Comparison of ENCODE assay signal across 1 cellular context in the genomic region with DNA sequence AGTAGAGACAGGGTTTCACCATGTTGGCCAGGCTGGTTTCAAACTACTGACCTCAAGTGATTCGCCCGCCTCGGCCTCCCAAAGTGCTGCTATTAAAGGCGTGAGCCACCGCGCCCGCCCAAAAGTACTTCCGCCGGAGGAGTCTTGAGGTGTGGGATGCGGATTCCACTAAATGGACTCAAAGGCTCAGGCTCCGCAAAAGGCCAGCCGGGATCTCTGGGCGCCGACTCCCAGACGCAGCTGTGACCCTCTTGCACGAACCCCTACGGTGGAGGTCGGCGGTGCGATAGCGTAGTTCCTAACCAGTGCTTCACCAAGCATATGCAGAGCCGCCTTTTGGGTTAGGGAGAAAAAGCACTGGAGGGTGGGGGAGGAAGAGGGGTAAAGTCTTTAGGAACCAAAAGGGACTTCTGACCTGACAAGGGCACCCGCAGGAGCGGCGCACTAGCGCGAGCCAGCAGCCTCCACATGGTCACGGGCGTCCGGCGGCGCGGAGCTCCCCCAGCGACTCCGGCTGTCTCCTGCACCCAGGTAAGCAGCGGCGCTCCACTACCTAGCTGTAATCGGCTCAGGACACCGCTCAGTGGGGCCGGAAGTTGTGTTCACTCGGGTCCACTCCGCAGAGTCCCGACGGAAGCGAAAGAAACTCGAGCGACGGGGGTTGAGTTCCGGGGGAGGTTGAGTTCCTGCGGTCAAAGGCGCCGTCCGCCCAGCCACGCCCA.
TF ChIP-seq lines count a peak whose summit lies in the region.

A gene (minus strand): TSS at position 590 of the 722 bp plus-strand sequence. CDS start 120 bp downstream, at position 470.

TF ChIP-seq in K562, 482 proteins besides CTCF, POLR2A, EP300 and RAD21 (continued from another document and continues in another):
- TF ChIP-seq, protein P1, sequence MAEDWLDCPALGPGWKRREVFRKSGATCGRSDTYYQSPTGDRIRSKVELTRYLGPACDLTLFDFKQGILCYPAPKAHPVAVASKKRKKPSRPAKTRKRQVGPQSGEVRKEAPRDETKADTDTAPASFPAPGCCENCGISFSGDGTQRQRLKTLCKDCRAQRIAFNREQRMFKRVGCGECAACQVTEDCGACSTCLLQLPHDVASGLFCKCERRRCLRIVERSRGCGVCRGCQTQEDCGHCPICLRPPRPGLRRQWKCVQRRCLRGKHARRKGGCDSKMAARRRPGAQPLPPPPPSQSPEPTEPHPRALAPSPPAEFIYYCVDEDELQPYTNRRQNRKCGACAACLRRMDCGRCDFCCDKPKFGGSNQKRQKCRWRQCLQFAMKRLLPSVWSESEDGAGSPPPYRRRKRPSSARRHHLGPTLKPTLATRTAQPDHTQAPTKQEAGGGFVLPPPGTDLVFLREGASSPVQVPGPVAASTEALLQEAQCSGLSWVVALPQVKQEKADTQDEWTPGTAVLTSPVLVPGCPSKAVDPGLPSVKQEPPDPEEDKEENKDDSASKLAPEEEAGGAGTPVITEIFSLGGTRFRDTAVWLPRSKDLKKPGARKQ (CRISPR knock-in tag; IDR thresholded peaks at IDR 0.05), result no peak
- TF ChIP-seq BCL6 (CRISPR knock-in tag; IDR thresholded peaks at IDR 0.05), result no peak
- peak; percentile 76; the same call in 1 of the 2 replicates for TF ChIP-seq ZNF589 (CRISPR knock-in tag; IDR thresholded peaks at IDR 0.05; ENCODE audit: low read depth)
- TF ChIP-seq, protein P2, sequence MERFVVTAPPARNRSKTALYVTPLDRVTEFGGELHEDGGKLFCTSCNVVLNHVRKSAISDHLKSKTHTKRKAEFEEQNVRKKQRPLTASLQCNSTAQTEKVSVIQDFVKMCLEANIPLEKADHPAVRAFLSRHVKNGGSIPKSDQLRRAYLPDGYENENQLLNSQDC (CRISPR knock-in tag; IDR thresholded peaks at IDR 0.05), result no peak
- TF ChIP-seq SMAD4 (CRISPR knock-in tag; conservative IDR thresholded peaks at IDR 0.05), result peak; percentile 71; the same call in 1 of the 2 replicates
- TF ChIP-seq ZNF586 (CRISPR knock-in tag; conservative IDR thresholded peaks at IDR 0.05), result no peak
- peak; percentile 89 for TF ChIP-seq SUPT5H (IDR thresholded peaks at IDR 0.05)
- no peak for TF ChIP-seq MCM7 (IDR thresholded peaks at IDR 0.05)
- TF ChIP-seq CBX2 (IDR thresholded peaks at IDR 0.05; ENCODE audit: insufficient read depth, low read length, poor library complexity, severe bottlenecking), result no peak
- no peak for TF ChIP-seq ZNF778 (CRISPR knock-in tag; IDR thresholded peaks at IDR 0.05)
- 0 out of 2 replicates have a peak, but pooled peaks have one; percentile 20 for TF ChIP-seq PTBP1 (IDR thresholded peaks at IDR 0.05; ENCODE audit: low read depth, low read length)
- TF ChIP-seq CTBP1 (IDR thresholded peaks at IDR 0.05; ENCODE audit: borderline replicate concordance), result peak; percentile 86
- TF ChIP-seq HMGN3 (IDR thresholded peaks at IDR 0.05; ENCODE audit: borderline replicate concordance, extremely low read depth, insufficient read length, low read depth, low read length), result peak; percentile 95
- no peak for TF ChIP-seq KLF16 (IDR thresholded peaks at IDR 0.05)
- TF ChIP-seq, protein P3, sequence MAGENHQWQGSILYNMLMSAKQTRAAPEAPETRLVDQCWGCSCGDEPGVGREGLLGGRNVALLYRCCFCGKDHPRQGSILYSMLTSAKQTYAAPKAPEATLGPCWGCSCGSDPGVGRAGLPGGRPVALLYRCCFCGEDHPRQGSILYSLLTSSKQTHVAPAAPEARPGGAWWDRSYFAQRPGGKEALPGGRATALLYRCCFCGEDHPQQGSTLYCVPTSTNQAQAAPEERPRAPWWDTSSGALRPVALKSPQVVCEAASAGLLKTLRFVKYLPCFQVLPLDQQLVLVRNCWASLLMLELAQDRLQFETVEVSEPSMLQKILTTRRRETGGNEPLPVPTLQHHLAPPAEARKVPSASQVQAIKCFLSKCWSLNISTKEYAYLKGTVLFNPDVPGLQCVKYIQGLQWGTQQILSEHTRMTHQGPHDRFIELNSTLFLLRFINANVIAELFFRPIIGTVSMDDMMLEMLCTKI (IDR thresholded peaks at IDR 0.05; ENCODE audit: partially characterized antibody), result no peak
- no peak for TF ChIP-seq U2AF1 (optimal IDR thresholded peaks at IDR 0.05; ENCODE audit: low read depth, low read length)
- peak; percentile 89 to 91; a peak in 3 of 4 replicates for TF ChIP-seq FOXK2 (conservative IDR thresholded peaks at IDR 0.05 in 1 of 2, IDR thresholded peaks at IDR 0.05 in 1 of 2; ENCODE audit: low read depth in 2 of 2)
- no peak for TF ChIP-seq NCOA6 (IDR thresholded peaks at IDR 0.05)
- TF ChIP-seq, protein P4, sequence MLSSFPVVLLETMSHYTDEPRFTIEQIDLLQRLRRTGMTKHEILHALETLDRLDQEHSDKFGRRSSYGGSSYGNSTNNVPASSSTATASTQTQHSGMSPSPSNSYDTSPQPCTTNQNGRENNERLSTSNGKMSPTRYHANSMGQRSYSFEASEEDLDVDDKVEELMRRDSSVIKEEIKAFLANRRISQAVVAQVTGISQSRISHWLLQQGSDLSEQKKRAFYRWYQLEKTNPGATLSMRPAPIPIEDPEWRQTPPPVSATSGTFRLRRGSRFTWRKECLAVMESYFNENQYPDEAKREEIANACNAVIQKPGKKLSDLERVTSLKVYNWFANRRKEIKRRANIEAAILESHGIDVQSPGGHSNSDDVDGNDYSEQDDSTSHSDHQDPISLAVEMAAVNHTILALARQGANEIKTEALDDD (IDR thresholded peaks at IDR 0.05), result peak; percentile 45; the same call in 1 of the 2 replicates
- peak; percentile 55 to 65; a peak in 3 of 4 replicates for TF ChIP-seq NRF1 (conservative IDR thresholded peaks at IDR 0.05 in 1 of 2, IDR thresholded peaks at IDR 0.05 in 1 of 2)
- no peak for TF ChIP-seq ZC3H8 (IDR thresholded peaks at IDR 0.05)
- TF ChIP-seq ZNF347 (CRISPR knock-in tag; IDR thresholded peaks at IDR 0.05; ENCODE audit: low read depth), result no peak
- TF ChIP-seq, protein P5, sequence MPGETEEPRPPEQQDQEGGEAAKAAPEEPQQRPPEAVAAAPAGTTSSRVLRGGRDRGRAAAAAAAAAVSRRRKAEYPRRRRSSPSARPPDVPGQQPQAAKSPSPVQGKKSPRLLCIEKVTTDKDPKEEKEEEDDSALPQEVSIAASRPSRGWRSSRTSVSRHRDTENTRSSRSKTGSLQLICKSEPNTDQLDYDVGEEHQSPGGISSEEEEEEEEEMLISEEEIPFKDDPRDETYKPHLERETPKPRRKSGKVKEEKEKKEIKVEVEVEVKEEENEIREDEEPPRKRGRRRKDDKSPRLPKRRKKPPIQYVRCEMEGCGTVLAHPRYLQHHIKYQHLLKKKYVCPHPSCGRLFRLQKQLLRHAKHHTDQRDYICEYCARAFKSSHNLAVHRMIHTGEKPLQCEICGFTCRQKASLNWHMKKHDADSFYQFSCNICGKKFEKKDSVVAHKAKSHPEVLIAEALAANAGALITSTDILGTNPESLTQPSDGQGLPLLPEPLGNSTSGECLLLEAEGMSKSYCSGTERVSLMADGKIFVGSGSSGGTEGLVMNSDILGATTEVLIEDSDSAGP (CRISPR knock-in tag; IDR thresholded peaks at IDR 0.05), result no peak
- TF ChIP-seq ZNF124 (CRISPR knock-in tag; IDR thresholded peaks at IDR 0.05), result no peak
- TF ChIP-seq ZNF134 (CRISPR knock-in tag; conservative IDR thresholded peaks at IDR 0.05), result no peak
- TF ChIP-seq, protein P6, sequence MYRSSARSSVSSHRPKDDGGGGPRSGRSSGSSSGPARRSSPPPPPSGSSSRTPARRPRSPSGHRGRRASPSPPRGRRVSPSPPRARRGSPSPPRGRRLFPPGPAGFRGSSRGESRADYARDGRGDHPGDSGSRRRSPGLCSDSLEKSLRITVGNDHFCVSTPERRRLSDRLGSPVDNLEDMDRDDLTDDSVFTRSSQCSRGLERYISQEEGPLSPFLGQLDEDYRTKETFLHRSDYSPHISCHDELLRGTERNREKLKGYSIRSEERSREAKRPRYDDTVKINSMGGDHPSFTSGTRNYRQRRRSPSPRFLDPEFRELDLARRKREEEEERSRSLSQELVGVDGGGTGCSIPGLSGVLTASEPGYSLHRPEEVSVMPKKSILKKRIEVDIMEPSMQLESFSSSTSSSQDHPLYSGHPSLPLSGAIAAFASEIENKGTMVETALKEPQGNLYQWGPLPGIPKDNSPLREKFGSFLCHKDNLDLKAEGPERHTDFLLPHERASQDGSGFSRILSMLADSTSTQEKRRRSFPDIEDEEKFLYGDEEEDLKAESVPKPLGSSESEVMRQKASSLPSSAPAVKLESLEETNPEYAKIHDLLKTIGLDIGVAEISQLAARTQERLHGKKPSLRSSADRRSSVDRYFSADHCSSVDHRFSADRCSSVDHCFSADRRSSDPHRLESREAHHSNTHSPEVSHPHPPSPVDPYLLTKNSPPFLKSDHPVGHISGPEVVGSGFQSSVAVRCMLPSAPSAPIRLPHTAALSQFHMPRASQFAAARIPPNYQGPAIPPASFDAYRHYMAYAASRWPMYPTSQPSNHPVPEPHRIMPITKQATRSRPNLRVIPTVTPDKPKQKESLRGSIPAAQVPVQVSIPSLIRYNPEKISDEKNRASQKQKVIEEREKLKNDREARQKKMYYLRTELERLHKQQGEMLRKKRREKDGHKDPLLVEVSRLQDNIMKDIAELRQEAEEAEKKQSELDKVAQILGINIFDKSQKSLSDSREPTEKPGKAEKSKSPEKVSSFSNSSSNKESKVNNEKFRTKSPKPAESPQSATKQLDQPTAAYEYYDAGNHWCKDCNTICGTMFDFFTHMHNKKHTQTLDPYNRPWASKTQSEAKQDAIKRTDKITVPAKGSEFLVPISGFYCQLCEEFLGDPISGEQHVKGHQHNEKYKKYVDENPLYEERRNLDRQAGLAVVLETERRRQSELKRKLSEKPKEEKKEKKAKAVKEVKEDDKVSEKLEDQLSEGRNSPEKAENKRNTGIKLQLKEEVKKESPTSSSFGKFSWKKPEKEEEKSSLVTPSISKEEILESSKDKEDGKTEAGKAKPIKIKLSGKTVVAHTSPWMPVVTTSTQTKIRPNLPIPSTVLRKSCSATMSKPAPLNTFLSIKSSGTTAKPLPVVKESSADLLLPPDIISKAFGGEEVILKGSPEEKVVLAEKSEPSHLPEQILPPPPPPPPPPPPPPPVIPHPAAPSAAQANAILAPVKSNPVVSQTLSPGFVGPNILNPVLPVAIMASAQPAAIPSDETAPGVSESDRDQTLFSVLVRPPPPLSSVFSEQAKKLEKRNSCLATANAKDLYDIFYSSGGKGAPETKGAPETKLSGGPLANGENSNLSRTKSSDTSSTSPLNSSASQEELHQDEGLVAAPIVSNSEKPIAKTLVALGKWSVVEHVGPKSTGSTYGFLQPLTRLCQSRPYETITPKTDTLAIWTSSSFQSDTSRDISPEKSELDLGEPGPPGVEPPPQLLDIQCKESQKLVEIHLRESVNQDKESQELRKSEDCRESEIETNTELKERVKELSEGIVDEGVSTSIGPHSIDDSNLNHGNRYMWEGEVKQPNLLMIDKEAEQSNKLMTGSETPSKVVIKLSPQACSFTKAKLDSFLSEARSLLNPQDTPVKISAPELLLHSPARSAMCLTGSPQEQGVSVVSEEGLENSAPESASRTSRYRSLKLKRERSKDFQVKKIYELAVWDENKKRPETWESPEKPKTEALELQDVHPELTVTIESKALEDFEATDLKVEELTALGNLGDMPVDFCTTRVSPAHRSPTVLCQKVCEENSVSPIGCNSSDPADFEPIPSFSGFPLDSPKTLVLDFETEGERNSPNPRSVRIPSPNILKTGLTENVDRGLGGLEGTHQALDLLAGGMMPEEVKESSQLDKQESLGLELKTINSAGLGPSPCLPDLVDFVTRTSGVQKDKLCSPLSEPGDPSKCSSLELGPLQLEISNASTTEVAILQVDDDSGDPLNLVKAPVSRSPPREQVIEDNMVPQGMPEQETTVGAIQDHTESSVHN (IDR thresholded peaks at IDR 0.05; ENCODE audit: borderline replicate concordance in 1 of 2, low read depth in 1 of 2), result no peak
- TF ChIP-seq TGIF2 (CRISPR knock-in tag; IDR thresholded peaks at IDR 0.05), result no peak
- TF ChIP-seq, protein P7, sequence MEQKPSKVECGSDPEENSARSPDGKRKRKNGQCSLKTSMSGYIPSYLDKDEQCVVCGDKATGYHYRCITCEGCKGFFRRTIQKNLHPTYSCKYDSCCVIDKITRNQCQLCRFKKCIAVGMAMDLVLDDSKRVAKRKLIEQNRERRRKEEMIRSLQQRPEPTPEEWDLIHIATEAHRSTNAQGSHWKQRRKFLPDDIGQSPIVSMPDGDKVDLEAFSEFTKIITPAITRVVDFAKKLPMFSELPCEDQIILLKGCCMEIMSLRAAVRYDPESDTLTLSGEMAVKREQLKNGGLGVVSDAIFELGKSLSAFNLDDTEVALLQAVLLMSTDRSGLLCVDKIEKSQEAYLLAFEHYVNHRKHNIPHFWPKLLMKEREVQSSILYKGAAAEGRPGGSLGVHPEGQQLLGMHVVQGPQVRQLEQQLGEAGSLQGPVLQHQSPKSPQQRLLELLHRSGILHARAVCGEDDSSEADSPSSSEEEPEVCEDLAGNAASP (IDR thresholded peaks at IDR 0.05), result no peak
- no peak for TF ChIP-seq ARID2 (IDR thresholded peaks at IDR 0.05)
- no peak for TF ChIP-seq NCOA4 (IDR thresholded peaks at IDR 0.05; ENCODE audit: partially characterized antibody)
- TF ChIP-seq, protein P8, sequence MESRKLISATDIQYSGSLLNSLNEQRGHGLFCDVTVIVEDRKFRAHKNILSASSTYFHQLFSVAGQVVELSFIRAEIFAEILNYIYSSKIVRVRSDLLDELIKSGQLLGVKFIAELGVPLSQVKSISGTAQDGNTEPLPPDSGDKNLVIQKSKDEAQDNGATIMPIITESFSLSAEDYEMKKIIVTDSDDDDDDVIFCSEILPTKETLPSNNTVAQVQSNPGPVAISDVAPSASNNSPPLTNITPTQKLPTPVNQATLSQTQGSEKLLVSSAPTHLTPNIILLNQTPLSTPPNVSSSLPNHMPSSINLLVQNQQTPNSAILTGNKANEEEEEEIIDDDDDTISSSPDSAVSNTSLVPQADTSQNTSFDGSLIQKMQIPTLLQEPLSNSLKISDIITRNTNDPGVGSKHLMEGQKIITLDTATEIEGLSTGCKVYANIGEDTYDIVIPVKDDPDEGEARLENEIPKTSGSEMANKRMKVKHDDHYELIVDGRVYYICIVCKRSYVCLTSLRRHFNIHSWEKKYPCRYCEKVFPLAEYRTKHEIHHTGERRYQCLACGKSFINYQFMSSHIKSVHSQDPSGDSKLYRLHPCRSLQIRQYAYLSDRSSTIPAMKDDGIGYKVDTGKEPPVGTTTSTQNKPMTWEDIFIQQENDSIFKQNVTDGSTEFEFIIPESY (CRISPR knock-in tag; IDR thresholded peaks at IDR 0.05), result peak; percentile 56; the same call in 1 of the 2 replicates
- no peak for TF ChIP-seq SIRT6 (IDR thresholded peaks at IDR 0.05; ENCODE audit: low read depth, low read length)
- TF ChIP-seq, protein P9, sequence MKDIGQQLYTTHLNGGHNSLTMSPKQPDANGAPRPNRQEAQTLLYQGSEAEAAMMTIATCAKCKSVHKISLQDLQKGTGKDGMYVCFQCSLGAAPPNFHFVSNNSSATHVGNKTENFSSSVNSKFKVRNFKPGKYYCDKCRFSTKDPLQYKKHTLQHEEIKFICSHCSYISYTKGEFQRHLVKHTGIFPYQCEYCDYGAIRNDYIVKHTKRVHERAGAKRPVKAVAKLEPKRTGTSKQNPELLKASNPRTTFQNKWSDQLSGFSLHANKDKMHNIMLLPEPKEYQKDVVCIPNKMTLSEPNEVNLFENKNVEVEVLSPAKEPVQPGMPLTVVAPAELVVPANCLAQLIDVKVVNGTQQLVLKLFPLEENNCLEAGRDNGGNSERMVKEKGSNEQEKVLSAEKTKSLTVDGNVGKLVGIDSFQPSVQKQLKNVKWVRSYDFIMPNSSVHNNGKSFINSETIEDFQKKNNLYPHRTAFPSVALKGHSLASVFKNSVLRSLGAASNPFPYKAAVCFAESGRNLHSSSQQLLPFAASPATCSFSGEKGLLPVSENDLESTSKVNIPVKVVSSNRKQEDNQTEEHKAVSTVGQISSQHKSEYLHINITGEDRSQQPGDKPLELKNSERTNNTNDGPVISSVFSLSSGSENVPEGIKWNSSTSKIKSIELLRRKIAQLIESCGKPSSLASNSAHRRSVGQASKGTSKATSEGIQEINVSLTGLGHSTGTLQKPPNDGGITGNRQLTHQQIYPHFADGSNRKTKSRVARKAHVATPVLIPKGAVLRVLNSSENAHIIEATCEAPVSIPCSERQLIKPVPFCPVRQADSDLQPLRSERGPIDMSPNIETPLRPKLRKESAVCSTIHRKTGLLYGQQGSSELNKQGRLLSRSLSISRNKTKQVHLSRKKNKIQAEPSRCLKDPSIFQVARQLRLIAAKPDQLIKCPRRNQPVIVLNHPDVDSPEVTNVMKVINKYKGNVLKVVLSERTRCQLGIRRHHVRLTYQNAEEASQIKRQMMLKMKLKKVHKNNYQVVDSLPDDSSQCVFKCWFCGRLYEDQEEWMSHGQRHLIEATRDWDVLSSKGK (CRISPR knock-in tag; IDR thresholded peaks at IDR 0.05), result no peak
